In the genomic region with DNA sequence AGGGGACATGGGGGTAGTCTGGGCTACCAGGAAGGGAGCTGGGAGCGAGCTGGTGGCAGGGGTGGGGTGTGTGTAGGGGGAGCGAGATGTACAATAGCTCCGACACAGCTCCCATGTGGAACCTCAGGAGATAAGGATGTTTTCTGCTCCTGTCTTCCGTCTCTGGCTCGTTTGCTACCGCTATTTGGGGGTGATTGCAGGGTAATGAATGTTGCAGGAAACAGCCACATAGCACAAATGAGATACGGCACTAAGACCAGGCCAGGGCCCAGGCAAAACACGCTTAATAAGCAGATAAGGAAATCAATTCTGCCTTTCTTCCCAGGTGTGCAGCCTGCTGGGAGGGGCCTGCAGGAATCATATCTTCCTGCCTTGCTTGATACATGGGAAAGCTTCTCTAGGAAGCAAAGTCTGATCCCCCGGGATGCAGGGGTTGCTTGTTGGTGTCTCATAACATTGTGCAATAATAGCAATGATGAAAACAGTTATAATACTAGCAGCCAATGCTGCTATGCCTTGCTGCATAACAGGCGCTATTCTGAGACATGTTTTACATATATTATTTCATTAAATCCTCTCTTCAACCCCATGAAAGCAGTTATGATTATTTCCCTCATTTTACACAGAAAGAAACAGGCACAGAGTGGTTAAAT, we compare ENCODE assay signal across 18 cellular contexts.
"Had no signal": no experiment of that assay in that cellular context is flagged by ENCODE, and none has a peak within 500 bp of the region (broad histone marks: within the 10 kb centered on the region; RNA-seq: fewer than 3 reads in every experiment).

No MANE protein-coding gene starts in this region.

- H3K27me3 ChIP-seq: foreskin keratinocyte had no signal

- H3K4me3 ChIP-seq: coronary artery, esophagus muscularis mucosa, psoas muscle, tibial artery had no signal

- H3K27me3 Mint-ChIP-seq: activated CD4-positive, alpha-beta T cell treated with anti-CD3 and anti-CD28 coated beads, Interleukin-2, amount 10 ng/mL, durations not matched to agents 7 days and 5 days; brain had no signal

- H3K4me3 Mint-ChIP-seq: activated CD4-positive, alpha-beta T cell treated with anti-CD3 and anti-CD28 coated beads, Interleukin-2, amount 10 ng/mL, durations not matched to agents 7 days and 5 days; activated naive CD8-positive, alpha-beta T cell treated with anti-CD3 and anti-CD28 coated beads for 36 hours; activated T-cell treated with anti-CD3 and anti-CD28 coated beads, Interleukin-2, amount 50 U/mL, for 72 hours; brain; immature natural killer cell; natural killer cell treated with Interleukin-12 subunit alpha and Interleukin-12 subunit beta and Interleukin-15 and Interleukin-18, amount 100 ng/mL, for 72 hours; stimulated activated naive B cell treated with anti-CD40 and anti-IgM and Interleukin-4, amounts not matched to agents 10 μg/mL and 1 μg/mL and 100 μg/mL, for 72 hours had no signal

- DNase-seq: activated CD4-positive, alpha-beta T cell treated with anti-CD3 and anti-CD28 coated beads, Interleukin-2, amount 10 ng/mL, durations not matched to agents 7 days and 5 days; activated CD8-positive, alpha-beta memory T cell treated with anti-CD3 and anti-CD28 coated beads, Interleukin-2, amount 50 U/mL, for 48 hours; activated naive CD8-positive, alpha-beta T cell treated with anti-CD3 and anti-CD28 coated beads for 36 hours; activated T-cell treated with anti-CD3 and anti-CD28 coated beads, Interleukin-2, amount 50 U/mL, for 72 hours; central memory CD4-positive, alpha-beta T cell; foreskin keratinocyte; head of caudate nucleus; immature natural killer cell; occipital lobe; psoas muscle; stimulated activated naive B cell treated with anti-CD40 and anti-IgM and Interleukin-4, amounts not matched to agents 10 μg/mL and 1 μg/mL and 100 μg/mL, for 72 hours; T-helper 9 cell; tibial artery had no signal

- H3K9me3 ChIP-seq: esophagus muscularis mucosa, psoas muscle, tibial artery had no signal

- H3K4me1 ChIP-seq: esophagus muscularis mucosa, foreskin keratinocyte, psoas muscle, tibial artery had no signal

- H3K27ac Mint-ChIP-seq: activated CD4-positive, alpha-beta T cell treated with anti-CD3 and anti-CD28 coated beads, Interleukin-2, amount 10 ng/mL, durations not matched to agents 7 days and 5 days; activated naive CD8-positive, alpha-beta T cell treated with anti-CD3 and anti-CD28 coated beads for 36 hours; activated T-cell treated with anti-CD3 and anti-CD28 coated beads, Interleukin-2, amount 50 U/mL, for 72 hours; natural killer cell treated with Interleukin-12 subunit alpha and Interleukin-12 subunit beta and Interleukin-15 and Interleukin-18, amount 100 ng/mL, for 72 hours; stimulated activated naive B cell treated with anti-CD40 and anti-IgM and Interleukin-4, amounts not matched to agents 10 μg/mL and 1 μg/mL and 100 μg/mL, for 72 hours had no signal

- H3K4me1 Mint-ChIP-seq: activated CD4-positive, alpha-beta T cell treated with anti-CD3 and anti-CD28 coated beads, Interleukin-2, amount 10 ng/mL, durations not matched to agents 7 days and 5 days; activated naive CD8-positive, alpha-beta T cell treated with anti-CD3 and anti-CD28 coated beads for 36 hours; immature natural killer cell; stimulated activated naive B cell treated with anti-CD40 and anti-IgM and Interleukin-4, amounts not matched to agents 10 μg/mL and 1 μg/mL and 100 μg/mL, for 72 hours had no signal

- H3K36me3 Mint-ChIP-seq: activated naive CD8-positive, alpha-beta T cell treated with anti-CD3 and anti-CD28 coated beads for 36 hours; brain; immature natural killer cell; natural killer cell treated with Interleukin-12 subunit alpha and Interleukin-12 subunit beta and Interleukin-15 and Interleukin-18, amount 100 ng/mL, for 72 hours; stimulated activated naive B cell treated with anti-CD40 and anti-IgM and Interleukin-4, amounts not matched to agents 10 μg/mL and 1 μg/mL and 100 μg/mL, for 72 hours had no signal

- H3K36me3 ChIP-seq: esophagus muscularis mucosa, tibial artery had no signal

- H3K27ac ChIP-seq: coronary artery, esophagus muscularis mucosa, foreskin keratinocyte, psoas muscle, tibial artery had no signal

- H3K9me3 Mint-ChIP-seq: activated CD4-positive, alpha-beta T cell treated with anti-CD3 and anti-CD28 coated beads, Interleukin-2, amount 10 ng/mL, durations not matched to agents 7 days and 5 days; activated naive CD8-positive, alpha-beta T cell treated with anti-CD3 and anti-CD28 coated beads for 36 hours; activated T-cell treated with anti-CD3 and anti-CD28 coated beads, Interleukin-2, amount 50 U/mL, for 72 hours; natural killer cell treated with Interleukin-12 subunit alpha and Interleukin-12 subunit beta and Interleukin-15 and Interleukin-18, amount 100 ng/mL, for 72 hours; stimulated activated naive B cell treated with anti-CD40 and anti-IgM and Interleukin-4, amounts not matched to agents 10 μg/mL and 1 μg/mL and 100 μg/mL, for 72 hours had no signal

- ATAC-seq: activated T-cell treated with anti-CD3 and anti-CD28 coated beads, Interleukin-2, amount 50 U/mL, for 72 hours; foreskin keratinocyte; psoas muscle; sciatic nerve; stimulated activated naive B cell treated with anti-CD40 and anti-IgM and Interleukin-4, amounts not matched to agents 10 μg/mL and 1 μg/mL and 100 μg/mL, for 72 hours had no signal
